ENCODE assay signal across 20 cellular contexts in genomic region chr4:79472693-79473552, GRCh38.
"Had no signal": no experiment of that assay in that cellular context is flagged by ENCODE, and none has a peak within 500 bp of the region (broad histone marks: within the 10 kb centered on the region; RNA-seq: fewer than 3 reads in every experiment).

No MANE protein-coding gene starts in this region.

- H3K4me3 ChIP-seq: body of pancreas, colonic mucosa, tibial nerve, vagina had no signal

- DNase-seq: activated B cell treated with CpG ODN at 0.5 μM for 24 hours; activated CD4-positive, alpha-beta T cell treated with anti-CD3 and anti-CD28 coated beads, Interleukin-2, amount 50 U/mL, for 1 hour; activated CD8-positive, alpha-beta memory T cell treated with anti-CD3 and anti-CD28 coated beads for 24 hours; activated gamma-delta T cell treated with Interleukin-2 at 50 U/mL for 16 hours; activated naive CD8-positive, alpha-beta T cell treated with anti-CD3 and anti-CD28 coated beads for 36 hours; amygdala; body of pancreas; colonic mucosa; glutamatergic neuron; left ventricle myocardium superior; mesenchymal stem cell; natural killer cell; nucleus accumbens; posterior cingulate gyrus; right cardiac atrium; small intestine; stimulated activated CD4-positive, alpha-beta T cell treated with anti-CD3 and anti-CD28 coated beads, Interleukin-4, amount 100 ng/mL, for 24 hours; stimulated activated naive CD4-positive, alpha-beta T cell had no signal

- ATAC-seq: body of pancreas, left ventricle myocardium superior, natural killer cell, right cardiac atrium had no signal
